ENCODE assay signal across 20 cellular contexts in the genomic region with DNA sequence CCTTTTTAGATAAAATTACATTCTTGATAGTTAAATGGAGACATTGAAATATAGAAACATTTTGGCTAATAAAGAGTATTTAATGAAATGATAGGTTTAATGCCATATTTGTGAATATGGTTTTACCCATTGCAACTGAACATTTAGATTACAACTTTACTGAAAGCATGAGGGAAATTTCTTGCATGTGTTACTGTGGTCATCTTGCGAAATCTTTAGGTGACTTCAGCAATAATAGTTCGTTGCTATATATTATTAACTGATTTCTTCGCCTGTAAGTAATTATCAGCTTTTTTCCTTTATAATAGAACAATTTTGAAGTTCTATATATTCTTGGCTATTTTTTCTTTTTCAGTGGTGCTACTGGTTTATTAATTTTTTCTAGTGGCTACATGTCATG.
"Had no signal": no experiment of that assay in that cellular context is flagged by ENCODE, and none has a peak within 500 bp of the region (broad histone marks: within the 10 kb centered on the region; RNA-seq: fewer than 3 reads in every experiment).

No MANE protein-coding gene starts in this region.

- H3K4me3 ChIP-seq: body of pancreas, dorsolateral prefrontal cortex, left ventricle myocardium inferior, mucosa of descending colon, thoracic aorta, upper lobe of right lung had no signal

- H3K27ac ChIP-seq: body of pancreas, dorsolateral prefrontal cortex, left ventricle myocardium inferior, parathyroid adenoma, thoracic aorta, upper lobe of right lung had no signal

- H3K9me3 ChIP-seq: body of pancreas, left ventricle myocardium inferior, mucosa of descending colon, thoracic aorta, upper lobe of right lung had no signal

- H3K9me3 Mint-ChIP-seq: activated CD4-positive, alpha-beta memory T cell treated with anti-CD3 and anti-CD28 coated beads, Interleukin-2, amount 10 ng/mL, durations not matched to agents 7 days and 5 days; activated naive CD8-positive, alpha-beta T cell treated with anti-CD3 and anti-CD28 coated beads for 36 hours; memory B cell; stimulated activated memory B cell treated with anti-CD40 and anti-IgM and Interleukin-4, amounts not matched to agents 10 μg/mL and 1 μg/mL and 100 μg/mL, for 72 hours; T-helper 2 cell treated with Interferon-gamma antibody and Interleukin-4, amounts not matched to agents 5 μg/mL and 100 μg/mL, for 36 hours had no signal

- H3K27me3 Mint-ChIP-seq: activated CD4-positive, alpha-beta memory T cell treated with anti-CD3 and anti-CD28 coated beads, Interleukin-2, amount 10 ng/mL, durations not matched to agents 7 days and 5 days; activated CD8-positive, alpha-beta memory T cell treated with anti-CD3 and anti-CD28 coated beads, Interleukin-2, amount 10 ng/mL, durations not matched to agents 7 days and 5 days; activated naive CD8-positive, alpha-beta T cell treated with anti-CD3 and anti-CD28 coated beads for 36 hours; memory B cell; naive B cell; stimulated activated memory B cell treated with anti-CD40 and anti-IgM and Interleukin-4, amounts not matched to agents 10 μg/mL and 1 μg/mL and 100 μg/mL, for 72 hours had no signal

- H3K4me3 Mint-ChIP-seq: activated CD4-positive, alpha-beta memory T cell treated with anti-CD3 and anti-CD28 coated beads, Interleukin-2, amount 10 ng/mL, durations not matched to agents 7 days and 5 days; activated CD8-positive, alpha-beta memory T cell treated with anti-CD3 and anti-CD28 coated beads, Interleukin-2, amount 10 ng/mL, durations not matched to agents 7 days and 5 days; activated naive CD8-positive, alpha-beta T cell treated with anti-CD3 and anti-CD28 coated beads for 36 hours; memory B cell; naive B cell; stimulated activated memory B cell treated with anti-CD40 and anti-IgM and Interleukin-4, amounts not matched to agents 10 μg/mL and 1 μg/mL and 100 μg/mL, for 72 hours; T-helper 2 cell treated with Interferon-gamma antibody and Interleukin-4, amounts not matched to agents 5 μg/mL and 100 μg/mL, for 36 hours had no signal

- ATAC-seq: activated CD8-positive, alpha-beta memory T cell treated with anti-CD3 and anti-CD28 coated beads, Interleukin-2, amount 10 ng/mL, durations not matched to agents 7 days and 5 days; body of pancreas; mucosa of descending colon; sciatic nerve; stimulated activated memory B cell treated with anti-CD40 and anti-IgM and Interleukin-4, amounts not matched to agents 10 μg/mL and 1 μg/mL and 100 μg/mL, for 72 hours; upper lobe of right lung had no signal

- H3K4me1 Mint-ChIP-seq: memory B cell, naive B cell had no signal

- DNase-seq: activated CD4-positive, alpha-beta memory T cell treated with anti-CD3 and anti-CD28 coated beads, Interleukin-2, amount 10 ng/mL, durations not matched to agents 7 days and 5 days; activated CD4-positive, alpha-beta T cell treated with anti-CD3 and anti-CD28 coated beads for 48 hours; activated CD4-positive, CD25-positive, alpha-beta regulatory T cell; activated CD8-positive, alpha-beta memory T cell treated with anti-CD3 and anti-CD28 coated beads, Interleukin-2, amount 10 ng/mL, durations not matched to agents 7 days and 5 days; activated naive CD8-positive, alpha-beta T cell treated with anti-CD3 and anti-CD28 coated beads for 36 hours; body of pancreas; dorsolateral prefrontal cortex; hypothalamus; kidney glomerular epithelial cell; left ventricle myocardium inferior; mucosa of descending colon; naive B cell; stimulated activated CD4-positive, alpha-beta T cell treated with anti-CD3 and anti-CD28 coated beads, Interleukin-4, amount 100 ng/mL, for 4 hours; upper lobe of right lung had no signal

- H3K4me1 ChIP-seq: body of pancreas, left ventricle myocardium inferior, parathyroid adenoma, upper lobe of right lung had no signal

- H3K27me3 ChIP-seq: body of pancreas, dorsolateral prefrontal cortex, upper lobe of right lung had no signal

- H3K9ac ChIP-seq: parathyroid adenoma had no signal

- H3K27ac Mint-ChIP-seq: activated CD4-positive, alpha-beta memory T cell treated with anti-CD3 and anti-CD28 coated beads, Interleukin-2, amount 10 ng/mL, durations not matched to agents 7 days and 5 days; activated CD8-positive, alpha-beta memory T cell treated with anti-CD3 and anti-CD28 coated beads, Interleukin-2, amount 10 ng/mL, durations not matched to agents 7 days and 5 days; activated naive CD8-positive, alpha-beta T cell treated with anti-CD3 and anti-CD28 coated beads for 36 hours; memory B cell; stimulated activated memory B cell treated with anti-CD40 and anti-IgM and Interleukin-4, amounts not matched to agents 10 μg/mL and 1 μg/mL and 100 μg/mL, for 72 hours; T-helper 2 cell treated with Interferon-gamma antibody and Interleukin-4, amounts not matched to agents 5 μg/mL and 100 μg/mL, for 36 hours had no signal

- H3K36me3 ChIP-seq: left ventricle myocardium inferior had no signal

- H2AFZ ChIP-seq: parathyroid adenoma had no signal
